In the genomic region with DNA sequence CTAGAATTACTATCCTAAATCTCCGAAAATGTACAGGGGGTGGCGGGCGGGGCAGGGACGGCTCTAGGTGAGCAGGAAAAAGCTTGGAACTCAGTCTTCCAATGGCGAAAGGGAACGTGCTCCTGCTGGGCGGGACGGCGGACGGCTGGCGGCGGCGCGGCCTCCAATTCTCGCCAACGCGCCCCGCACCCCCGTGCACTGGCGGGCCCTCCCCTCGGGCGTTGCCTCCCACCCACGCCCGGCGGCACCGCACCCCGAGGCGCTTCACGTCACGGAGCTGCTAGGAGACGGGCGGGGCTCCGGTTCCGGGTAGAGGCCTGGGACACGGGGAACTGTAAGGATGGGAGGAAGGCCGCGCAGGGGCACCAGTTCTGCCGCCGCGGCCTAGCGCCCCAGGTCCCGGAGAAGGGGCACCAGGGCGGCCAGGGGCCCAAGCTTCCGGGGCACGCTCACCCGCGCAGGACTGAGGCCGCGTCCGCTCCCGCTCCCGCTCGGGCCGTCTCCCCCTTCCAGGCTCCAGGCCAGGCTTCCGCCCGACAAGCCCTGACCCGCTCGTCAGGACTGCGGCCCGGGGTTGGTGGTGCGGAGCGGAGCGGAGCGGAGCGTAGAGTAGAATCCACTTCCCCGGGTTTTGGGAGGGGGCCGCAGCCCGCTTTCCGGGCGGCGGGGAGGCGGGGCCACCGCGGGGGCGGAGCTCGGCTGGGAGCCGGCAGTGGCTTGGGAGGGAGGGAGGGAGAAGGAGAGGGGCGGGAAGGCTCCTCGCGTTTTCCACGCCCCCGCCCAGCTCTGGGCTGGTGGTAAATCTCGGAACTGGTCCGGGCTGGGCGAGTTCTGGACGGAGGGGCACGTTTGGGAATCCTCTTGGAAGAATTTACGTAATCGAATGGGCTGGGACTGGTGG, we compare ENCODE assay signal across 7 cellular contexts.
A peak's percentile ranks its signal among the peaks of the same experiment; 100 is the strongest.
DNase-seq lines count a peak whose midpoint lies in the region; ATAC-seq and TF ChIP-seq lines count a peak whose summit lies in the region.

A gene (minus strand): TSS at position 594 of the 901 bp plus-strand sequence. CDS start 3,167 bp downstream, outside the sequence.

- no peak for TF ChIP-seq CTCF in retinal pigment epithelial cell (conservative IDR thresholded peaks at IDR 0.05; ENCODE audit: low read depth, low read length)

- DNase-seq in NCI-H2081 (lab: John Stamatoyannopoulos, UW) (peak; percentile 97), T1000 (lab: John Stamatoyannopoulos, UW) (peak; percentile 95), astrocyte of the hippocampus (ENCODE audit: low read depth, low spot score) (peak; percentile 99), hippocampal formation (lab: John Stamatoyannopoulos, UW) (peak; percentile 91 to 93), retinal pigment epithelial cell (ENCODE audit: low read depth) (peak; percentile 85)

- ATAC-seq in GM18508 (IDR thresholded peaks at IDR 0.05; ENCODE audit: insufficient read depth, unreplicated experiment) (peak; percentile 63), HG03025 (IDR thresholded peaks at IDR 0.05; ENCODE audit: low FRiP score, unreplicated experiment) (peak; percentile 84)

- peak within 1 kb of the TSS; percentile 75 for H3K4me3 ChIP-seq in retinal pigment epithelial cell (ENCODE audit: low read length)

Comparison
In these comparisons a context has a peak if more than half of its experiments do, and no peak if none do; other contexts are left out.
1. Peak in every context shown above with its lines: DNase-seq, ATAC-seq and H3K4me3 ChIP-seq.